In genomic region chr4:6689506-6689960, GRCh38 we compare ENCODE assay signal across 11 cellular contexts. TPM values are rescaled to one million over a fixed set of nuclear protein-coding genes. Genes with fewer than 3 reads are reported as not detected.
DNase-seq lines count a peak whose midpoint lies in the region; ATAC-seq lines count a peak whose summit lies in the region.
"Had no signal": no experiment of that assay in that cellular context is flagged by ENCODE, and none has a peak within 500 bp of the region (broad histone marks: within the 10 kb centered on the region; RNA-seq: fewer than 3 reads in every experiment).

No MANE protein-coding gene starts in this region.

- CTCF ChIA-PET in activated CD4-positive, alpha-beta memory T cell treated with anti-CD3 and anti-CD28 coated beads for 36 hours (lab: Charles Lee): interaction anchor here (0.9 to 5.4 kb wide), 7 partner anchors 12 to 197 kb away, joined by 3 to 56 read pairs (median 13); partner anchors contain the start of gene MRFAP1L1

- peak overlapping the region; percentile 96 for H3K27ac Mint-ChIP-seq in T-helper 1 cell treated with Interleukin-12 subunit alpha and Interleukin-12 subunit beta and Interleukin-4 antibody, amounts not matched to agents 30 μg/mL and 1 μg/mL, for 36 hours
- H3K27ac Mint-ChIP-seq in activated CD4-positive, alpha-beta memory T cell treated with anti-CD3 and anti-CD28 coated beads for 36 hours: peak overlapping the region; percentile 89
- peak overlapping the region; percentile 83 for H3K27ac Mint-ChIP-seq in stimulated activated naive CD8-positive, alpha-beta T cell treated with anti-CD3 and anti-CD28 coated beads, Interleukin-15, Interleukin-2, amounts not matched to agents 100 ng/mL and 50 ng/mL, for 24 hours
- H3K27ac Mint-ChIP-seq: naive B cell had no signal

- no peaks in the 10 kb centered on the region for H3K9me3 Mint-ChIP-seq in T-helper 1 cell treated with Interleukin-12 subunit alpha and Interleukin-12 subunit beta and Interleukin-4 antibody, amounts not matched to agents 30 μg/mL and 1 μg/mL, for 36 hours
- H3K9me3 Mint-ChIP-seq in activated CD4-positive, alpha-beta memory T cell treated with anti-CD3 and anti-CD28 coated beads for 36 hours: no peaks in the 10 kb centered on the region
- no peaks in the 10 kb centered on the region for H3K9me3 Mint-ChIP-seq in stimulated activated naive CD8-positive, alpha-beta T cell treated with anti-CD3 and anti-CD28 coated beads, Interleukin-15, Interleukin-2, amounts not matched to agents 100 ng/mL and 50 ng/mL, for 24 hours
- H3K9me3 Mint-ChIP-seq: naive B cell had no signal

- no peak for DNase-seq in T-helper 1 cell
- no peak for DNase-seq in activated CD4-positive, alpha-beta memory T cell treated with anti-CD3 and anti-CD28 coated beads for 36 hours
- peak; percentile 63 for DNase-seq in left lobe of liver (ENCODE audit: low spot score)
- DNase-seq: naive B cell, NCI-H1436 had no signal

- ATAC-seq in left lobe of liver (peak; percentile 90), GM18861 (IDR thresholded peaks at IDR 0.05; ENCODE audit: unreplicated experiment) (no peak), GM19324 (IDR thresholded peaks at IDR 0.05; ENCODE audit: low FRiP score, unreplicated experiment) (no peak), GM18517 (IDR thresholded peaks at IDR 0.05; ENCODE audit: unreplicated experiment) (no peak)

- H3K27me3 Mint-ChIP-seq in T-helper 1 cell treated with Interleukin-12 subunit alpha and Interleukin-12 subunit beta and Interleukin-4 antibody, amounts not matched to agents 30 μg/mL and 1 μg/mL, for 36 hours (ENCODE audit: low read depth): no peaks in the 10 kb centered on the region
- no peaks in the 10 kb centered on the region for H3K27me3 Mint-ChIP-seq in activated CD4-positive, alpha-beta memory T cell treated with anti-CD3 and anti-CD28 coated beads for 36 hours
- no peaks in the 10 kb centered on the region for H3K27me3 Mint-ChIP-seq in stimulated activated naive CD8-positive, alpha-beta T cell treated with anti-CD3 and anti-CD28 coated beads, Interleukin-15, Interleukin-2, amounts not matched to agents 100 ng/mL and 50 ng/mL, for 24 hours

- peaks cover 62% of the 10 kb centered on the region for H3K4me1 Mint-ChIP-seq in T-helper 1 cell treated with Interleukin-12 subunit alpha and Interleukin-12 subunit beta and Interleukin-4 antibody, amounts not matched to agents 30 μg/mL and 1 μg/mL, for 36 hours (ENCODE audit: low read depth)
- H3K4me1 Mint-ChIP-seq in activated CD4-positive, alpha-beta memory T cell treated with anti-CD3 and anti-CD28 coated beads for 36 hours (ENCODE audit: low read depth): peaks cover 82% of the 10 kb centered on the region
- H3K4me1 Mint-ChIP-seq in stimulated activated naive CD8-positive, alpha-beta T cell treated with anti-CD3 and anti-CD28 coated beads, Interleukin-15, Interleukin-2, amounts not matched to agents 100 ng/mL and 50 ng/mL, for 24 hours (ENCODE audit: low read depth): peaks cover 72% of the 10 kb centered on the region

- intact Hi-C loops in activated CD4-positive, alpha-beta memory T cell treated with anti-CD3 and anti-CD28 coated beads for 36 hours (cut with micrococcal nuclease): loop anchor here (1.0 kb wide), 3 partner anchors 15 to 49 kb away; partner anchors contain the start of genes MRFAP1 and MRFAP1L1

- POLR2A ChIA-PET in activated CD4-positive, alpha-beta memory T cell treated with anti-CD3 and anti-CD28 coated beads for 36 hours (lab: Charles Lee): interaction anchor here (1.0 to 3.2 kb wide), 7 partner anchors 9 to 210 kb away, joined by 3 to 39 read pairs (median 5); partner anchors contain the start of genes BLOC1S4 and MRFAP1L1

- peak overlapping the region; percentile 90 for H3K4me3 Mint-ChIP-seq in T-helper 1 cell treated with Interleukin-12 subunit alpha and Interleukin-12 subunit beta and Interleukin-4 antibody, amounts not matched to agents 30 μg/mL and 1 μg/mL, for 36 hours
- H3K4me3 Mint-ChIP-seq in activated CD4-positive, alpha-beta memory T cell treated with anti-CD3 and anti-CD28 coated beads for 36 hours: peak overlapping the region; percentile 74
- peak overlapping the region; percentile 69 for H3K4me3 Mint-ChIP-seq in stimulated activated naive CD8-positive, alpha-beta T cell treated with anti-CD3 and anti-CD28 coated beads, Interleukin-15, Interleukin-2, amounts not matched to agents 100 ng/mL and 50 ng/mL, for 24 hours
- H3K4me3 Mint-ChIP-seq: naive B cell had no signal

- peaks cover 29% of the 10 kb centered on the region for H3K36me3 Mint-ChIP-seq in T-helper 1 cell treated with Interleukin-12 subunit alpha and Interleukin-12 subunit beta and Interleukin-4 antibody, amounts not matched to agents 30 μg/mL and 1 μg/mL, for 36 hours (ENCODE audit: low read depth)
- peaks cover 2% of the 10 kb centered on the region for H3K36me3 Mint-ChIP-seq in activated CD4-positive, alpha-beta memory T cell treated with anti-CD3 and anti-CD28 coated beads for 36 hours
- H3K36me3 Mint-ChIP-seq in stimulated activated naive CD8-positive, alpha-beta T cell treated with anti-CD3 and anti-CD28 coated beads, Interleukin-15, Interleukin-2, amounts not matched to agents 100 ng/mL and 50 ng/mL, for 24 hours (ENCODE audit: low read depth): no peaks in the 10 kb centered on the region
- H3K36me3 Mint-ChIP-seq: naive B cell had no signal

RNA-seq across cellular contexts. Expression of gene S100P, which starts 4.1 kb away (rescaled TPM):
- total RNA-seq in activated CD4-positive, alpha-beta memory T cell treated with anti-CD3 and anti-CD28 coated beads for 36 hours: 10 to 100 TPM; 19.3 to 20.3 TPM
- total RNA-seq in left lobe of liver: 2.3 TPM
- total RNA-seq: A172 had no signal

RNA-seq across cellular contexts. Expression of gene MRFAP1L1, which starts 20.1 kb away (rescaled TPM):
- total RNA-seq in activated CD4-positive, alpha-beta memory T cell treated with anti-CD3 and anti-CD28 coated beads for 36 hours: 10 to 100 TPM; 50.7 to 52.0 TPM
- total RNA-seq in left lobe of liver: 26.7 TPM

RNA-seq across cellular contexts. Expression of gene BLOC1S4, which starts 26.4 kb away (rescaled TPM):
- total RNA-seq in activated CD4-positive, alpha-beta memory T cell treated with anti-CD3 and anti-CD28 coated beads for 36 hours: 10 to 100 TPM; 17.0 to 19.7 TPM
- total RNA-seq in left lobe of liver: 6.5 TPM

RNA-seq across cellular contexts. Expression of gene MRFAP1, which starts 49.0 kb away (rescaled TPM):
- total RNA-seq in activated CD4-positive, alpha-beta memory T cell treated with anti-CD3 and anti-CD28 coated beads for 36 hours: 100 to 1,000 TPM; 122 to 130 TPM
- total RNA-seq in left lobe of liver: 130 TPM
